Comparison of ENCODE assay signal across 14 cellular contexts in the genomic region with DNA sequence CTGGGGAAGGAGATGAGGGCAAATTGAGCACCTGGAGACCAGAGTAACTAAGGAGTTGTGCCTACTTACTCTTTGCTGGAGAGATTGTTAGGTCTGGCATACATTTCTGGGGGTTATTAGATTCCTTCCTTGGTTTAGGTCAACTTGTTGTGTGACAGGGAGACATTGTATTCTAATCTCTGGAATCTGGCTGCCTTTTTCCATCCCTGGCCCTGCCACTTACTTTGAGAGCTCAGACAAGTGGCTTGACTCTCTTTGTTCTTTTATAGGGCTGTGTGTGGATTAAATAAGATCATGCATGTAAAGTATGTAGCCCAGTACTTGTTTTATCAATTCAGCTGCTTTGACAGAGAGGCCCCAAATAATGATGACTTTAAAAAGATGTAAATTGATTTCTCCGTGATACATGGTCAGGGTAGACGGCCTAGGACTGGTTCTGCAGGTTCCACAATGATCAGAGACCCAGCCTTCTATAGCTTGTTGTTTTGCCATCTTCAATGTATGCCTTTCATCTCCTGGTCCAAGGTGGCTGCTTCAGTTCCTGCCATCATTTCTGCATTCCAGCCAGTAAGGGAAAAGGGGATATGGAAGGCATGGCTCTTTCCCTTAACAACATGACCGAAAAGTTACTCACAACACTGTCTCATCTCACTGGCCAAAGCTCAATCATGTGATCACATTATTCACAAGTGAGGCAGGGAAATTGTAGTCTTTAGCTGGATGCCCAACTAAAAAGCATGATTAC.
"Had no signal": no experiment of that assay in that cellular context is flagged by ENCODE, and none has a peak within 500 bp of the region (broad histone marks: within the 10 kb centered on the region; RNA-seq: fewer than 3 reads in every experiment).

No MANE protein-coding gene starts in this region.

- H3K4me3 Mint-ChIP-seq: activated CD4-positive, alpha-beta T cell treated with anti-CD3 and anti-CD28 coated beads for 36 hours; activated naive CD4-positive, alpha-beta T cell treated with anti-CD3 and anti-CD28 coated beads for 36 hours; activated T-helper 1 cell treated with anti-CD3 and anti-CD28 coated beads, Interleukin-12 subunit alpha, Interleukin-12 subunit beta, Interleukin-2, Interleukin-4 antibody, amounts not matched to agents 30 ng/mL and 10 ng/mL and 1 ng/mL, durations not matched to agents 14 hours and 24 hours and 36 hours had no signal

- H3K27me3 Mint-ChIP-seq: activated CD4-positive, alpha-beta T cell treated with anti-CD3 and anti-CD28 coated beads for 36 hours had no signal

- ATAC-seq: activated CD4-positive, alpha-beta T cell treated with anti-CD3 and anti-CD28 coated beads for 36 hours had no signal

- H3K27me3 ChIP-seq: colonic mucosa, hepatocyte, neutrophil, thyroid gland had no signal

- H3K27ac ChIP-seq: colonic mucosa, hepatocyte, lower lobe of right lung, neutrophil, thyroid gland had no signal

- FAIRE-seq: astrocyte, small intestine had no signal

- H3K36me3 ChIP-seq: colonic mucosa, lower lobe of right lung, neutrophil, thyroid gland had no signal

- H3K4me1 ChIP-seq: colonic mucosa, thyroid gland had no signal

- H3K27ac Mint-ChIP-seq: activated CD4-positive, alpha-beta T cell treated with anti-CD3 and anti-CD28 coated beads for 36 hours; activated naive CD4-positive, alpha-beta T cell treated with anti-CD3 and anti-CD28 coated beads for 36 hours; activated T-helper 1 cell treated with anti-CD3 and anti-CD28 coated beads, Interleukin-12 subunit alpha, Interleukin-12 subunit beta, Interleukin-2, Interleukin-4 antibody, amounts not matched to agents 30 ng/mL and 10 ng/mL and 1 ng/mL, durations not matched to agents 14 hours and 24 hours and 36 hours had no signal

- H3K4me3 ChIP-seq: colonic mucosa, hepatocyte, lower lobe of right lung, thyroid gland had no signal

- DNase-seq: activated CD4-positive, alpha-beta T cell treated with anti-CD3 and anti-CD28 coated beads for 36 hours; activated naive CD4-positive, alpha-beta T cell treated with anti-CD3 and anti-CD28 coated beads for 36 hours; colonic mucosa; kidney glomerular epithelial cell; lower lobe of right lung; midbrain; posterior cingulate gyrus; small intestine; SW 1271; thyroid gland had no signal

- H3K9me3 Mint-ChIP-seq: activated naive CD4-positive, alpha-beta T cell treated with anti-CD3 and anti-CD28 coated beads for 36 hours; activated T-helper 1 cell treated with anti-CD3 and anti-CD28 coated beads, Interleukin-12 subunit alpha, Interleukin-12 subunit beta, Interleukin-2, Interleukin-4 antibody, amounts not matched to agents 30 ng/mL and 10 ng/mL and 1 ng/mL, durations not matched to agents 14 hours and 24 hours and 36 hours had no signal

- H3K9me3 ChIP-seq: colonic mucosa, lower lobe of right lung, neutrophil, thyroid gland had no signal
